8 cellular contexts compared by ENCODE assay signal in genomic region chr16:29300030-29300491, GRCh38.
DNase-seq lines count a peak whose midpoint lies in the region; ATAC-seq and TF ChIP-seq lines count a peak whose summit lies in the region.
"Not testable (repeated sequence)": the region's sequence is repeated elsewhere in the genome, so short reads cannot be mapped to it uniquely, and the experiment has no call there.

No MANE protein-coding gene starts in this region.

- peak overlapping the region in 1 of 2 donors; percentile 69 for H3K4me3 Mint-ChIP-seq in CD14-positive monocyte
- H3K4me3 Mint-ChIP-seq in activated CD8-positive, alpha-beta T cell treated with anti-CD3 and anti-CD28 coated beads, Interleukin-2, amount 10 ng/mL, durations not matched to agents 7 days and 5 days; dendritic cell treated with granulocyte-macrophage colony-stimulating factor and Interleukin-4, amounts not matched to agents 40 ng/mL and 50 ng/mL, for 4 days: not testable (repeated sequence)

- H3K9ac ChIP-seq in liver (ENCODE audit: low read depth in 1 of 2, low read length in 2 of 2): not testable (repeated sequence)

- not testable (repeated sequence) for H3K9me3 Mint-ChIP-seq in CD14-positive monocyte; activated CD8-positive, alpha-beta T cell treated with anti-CD3 and anti-CD28 coated beads, Interleukin-2, amount 10 ng/mL, durations not matched to agents 7 days and 5 days (ENCODE audit: insufficient read depth)
- peaks cover 14% of the 10 kb centered on the region for H3K9me3 Mint-ChIP-seq in dendritic cell treated with granulocyte-macrophage colony-stimulating factor and Interleukin-4, amounts not matched to agents 40 ng/mL and 50 ng/mL, for 4 days

- ATAC-seq in activated CD8-positive, alpha-beta T cell treated with anti-CD3 and anti-CD28 coated beads, Interleukin-2, amount 10 ng/mL, durations not matched to agents 7 days and 5 days: peak; percentile 44
- ATAC-seq in Right ventricle myocardium inferior (peak; percentile 85), psoas muscle (peak; percentile 55 to 76 (median 62)), upper lobe of right lung (peak; percentile 83)

- H3K9me3 ChIP-seq in MG63; liver (ENCODE audit: control insufficient read depth in 4 of 4, low read length in 3 of 4); psoas muscle; upper lobe of right lung: not testable (repeated sequence)

- not testable (repeated sequence) for H3K4me1 ChIP-seq in liver (ENCODE audit: control insufficient read depth in 4 of 4, insufficient read depth in 4 of 4, low read length in 3 of 4); psoas muscle; upper lobe of right lung

- POLR2A ChIA-PET in activated CD8-positive, alpha-beta T cell treated with anti-CD3 and anti-CD28 coated beads, Interleukin-2, amount 10 ng/mL, durations not matched to agents 7 days and 5 days (lab: Charles Lee): not testable (repeated sequence)

- intact Hi-C loops in CD14-positive monocyte (cut with micrococcal nuclease): loop anchor here in 1 of 2 donors (2.0 kb wide), 1 partner anchor 19 kb away; no protein-coding TSS in a partner anchor
- intact Hi-C loops in dendritic cell treated with granulocyte-macrophage colony-stimulating factor and Interleukin-4, amounts not matched to agents 40 ng/mL and 50 ng/mL, for 4 days (cut with micrococcal nuclease); Right ventricle myocardium inferior (cut with DNase I); psoas muscle (cut with DNase I); upper lobe of right lung (cut with DNase I): not testable (repeated sequence)

- TF ChIP-seq CTCF in CD14-positive monocyte (IDR thresholded peaks at IDR 0.05); liver (IDR thresholded peaks at IDR 0.05; ENCODE audit: low read depth, low read length, missing input control); psoas muscle (IDR thresholded peaks at IDR 0.05); upper lobe of right lung (IDR thresholded peaks at IDR 0.05): not testable (repeated sequence)

- H3K27me3 ChIP-seq in MG63; liver (ENCODE audit: control insufficient read depth in 4 of 4, insufficient read depth in 4 of 4, low read length in 3 of 4); psoas muscle (ENCODE audit: insufficient read depth in 3 of 3, low read length in 2 of 3); upper lobe of right lung: not testable (repeated sequence)

- H3K4me3 ChIP-seq in MG63; liver (ENCODE audit: low read depth in 1 of 3, low read length in 3 of 3); psoas muscle; upper lobe of right lung: not testable (repeated sequence)

- H3K27me3 Mint-ChIP-seq in CD14-positive monocyte (ENCODE audit: low read depth in 3 of 3); activated CD8-positive, alpha-beta T cell treated with anti-CD3 and anti-CD28 coated beads, Interleukin-2, amount 10 ng/mL, durations not matched to agents 7 days and 5 days (ENCODE audit: low read depth): not testable (repeated sequence)
- peaks cover 31% of the 10 kb centered on the region for H3K27me3 Mint-ChIP-seq in dendritic cell treated with granulocyte-macrophage colony-stimulating factor and Interleukin-4, amounts not matched to agents 40 ng/mL and 50 ng/mL, for 4 days

- not testable (repeated sequence) for TF ChIP-seq RAD21 in liver (IDR thresholded peaks at IDR 0.05)

- CTCF ChIA-PET in activated CD8-positive, alpha-beta T cell treated with anti-CD3 and anti-CD28 coated beads, Interleukin-2, amount 10 ng/mL, durations not matched to agents 7 days and 5 days (lab: Charles Lee): not testable (repeated sequence)

- peak; percentile 86 for DNase-seq in CD14-positive monocyte (ENCODE audit: low spot score)
- peak; percentile 23 for DNase-seq in MG63
- DNase-seq in activated CD8-positive, alpha-beta T cell treated with anti-CD3 and anti-CD28 coated beads, Interleukin-2, amount 10 ng/mL, durations not matched to agents 7 days and 5 days; Right ventricle myocardium inferior (ENCODE audit: missing footprints): not testable (repeated sequence)
- DNase-seq in psoas muscle: peak; percentile 68 to 71
- DNase-seq in upper lobe of right lung: peak; percentile 74

- H3K27ac Mint-ChIP-seq in CD14-positive monocyte: peak overlapping the region; percentile 73 to 94 (median 90)
- H3K27ac Mint-ChIP-seq in activated CD8-positive, alpha-beta T cell treated with anti-CD3 and anti-CD28 coated beads, Interleukin-2, amount 10 ng/mL, durations not matched to agents 7 days and 5 days: not testable (repeated sequence)
- peak overlapping the region; percentile 47 for H3K27ac Mint-ChIP-seq in dendritic cell treated with granulocyte-macrophage colony-stimulating factor and Interleukin-4, amounts not matched to agents 40 ng/mL and 50 ng/mL, for 4 days

- WGBS in liver: 30% methylated on average over 7 of the region's 7 CpGs
- 48 to 71% (median 49%) methylated on average over 7 of the region's 7 CpGs for WGBS in psoas muscle, 3 donors

- H3K27ac ChIP-seq in liver (ENCODE audit: low read depth in 1 of 2, low read length in 2 of 2): peak overlapping the region; percentile 60 to 69
- H3K27ac ChIP-seq in psoas muscle, upper lobe of right lung: not testable (repeated sequence)

- peaks cover 24% of the 10 kb centered on the region for H3K4me1 Mint-ChIP-seq in CD14-positive monocyte
- H3K4me1 Mint-ChIP-seq in activated CD8-positive, alpha-beta T cell treated with anti-CD3 and anti-CD28 coated beads, Interleukin-2, amount 10 ng/mL, durations not matched to agents 7 days and 5 days (ENCODE audit: low read depth): not testable (repeated sequence)
- H3K4me1 Mint-ChIP-seq in dendritic cell treated with granulocyte-macrophage colony-stimulating factor and Interleukin-4, amounts not matched to agents 40 ng/mL and 50 ng/mL, for 4 days (ENCODE audit: low read depth): peaks cover 38% of the 10 kb centered on the region

- peaks cover 29 to 31% of the 10 kb centered on the region in 2 donors for H3K36me3 Mint-ChIP-seq in CD14-positive monocyte
- H3K36me3 Mint-ChIP-seq in activated CD8-positive, alpha-beta T cell treated with anti-CD3 and anti-CD28 coated beads, Interleukin-2, amount 10 ng/mL, durations not matched to agents 7 days and 5 days (ENCODE audit: low read depth); dendritic cell treated with granulocyte-macrophage colony-stimulating factor and Interleukin-4, amounts not matched to agents 40 ng/mL and 50 ng/mL, for 4 days (ENCODE audit: low read depth): not testable (repeated sequence)

- H3K36me3 ChIP-seq in MG63; psoas muscle (ENCODE audit: insufficient read depth in 1 of 2, low read depth in 1 of 2); upper lobe of right lung: not testable (repeated sequence)
- peaks cover 2 to 25% (median 13%) of the 10 kb centered on the region in 4 donors for H3K36me3 ChIP-seq in liver (ENCODE audit: control insufficient read depth in 4 of 4, insufficient read depth in 3 of 4, low read depth in 1 of 4, low read length in 3 of 4)

TF ChIP-seq in liver, 16 proteins besides CTCF, POLR2A, EP300 and RAD21:
- peak; percentile 28 to 34 for TF ChIP-seq RXRA (IDR thresholded peaks at IDR 0.05)
